27 cellular contexts compared by ENCODE assay signal in the genomic region with DNA sequence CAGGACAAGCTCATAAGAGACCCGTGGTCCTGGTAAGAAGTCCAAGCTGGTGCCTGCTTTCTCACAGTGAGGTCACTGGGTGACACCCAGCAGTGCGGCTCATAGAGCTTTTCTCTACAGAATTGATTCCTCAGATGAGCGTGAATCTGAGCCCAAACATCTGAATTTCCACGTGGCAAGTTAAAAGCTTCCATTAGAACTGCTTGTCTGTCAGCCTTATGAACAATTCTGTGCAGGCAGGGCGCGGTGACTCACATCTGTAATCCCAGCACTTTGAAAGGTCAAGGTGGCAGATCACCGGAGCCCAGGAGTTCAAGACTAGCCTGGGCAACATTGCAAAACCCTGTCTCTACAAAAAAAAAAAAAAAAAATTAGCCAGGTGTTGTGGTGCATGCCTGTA.
DNase-seq lines count a peak whose midpoint lies in the region; ATAC-seq, FAIRE-seq and TF ChIP-seq lines count a peak whose summit lies in the region.
"Had no signal": no experiment of that assay in that cellular context is flagged by ENCODE, and none has a peak within 500 bp of the region (broad histone marks: within the 10 kb centered on the region; RNA-seq: fewer than 3 reads in every experiment).

No MANE protein-coding gene starts in this region.

- H3K27me3 Mint-ChIP-seq in MCF 10A (ENCODE audit: insufficient read depth, unreplicated experiment): no peaks in the 10 kb centered on the region
- H3K27me3 Mint-ChIP-seq in effector memory CD8-positive, alpha-beta T cell: peaks cover 12 to 57% of the 10 kb centered on the region in 2 donors

- H3K4me1 ChIP-seq in HepG2 (ENCODE audit: insufficient read depth, low read length): peaks cover 23% of the 10 kb centered on the region
- peaks cover 0 to 20% (median 9%) of the 10 kb centered on the region in 4 donors for H3K4me1 ChIP-seq in right lobe of liver
- H3K4me1 ChIP-seq in smooth muscle cell (ENCODE audit: low read depth): peaks cover 12% of the 10 kb centered on the region
- H3K4me1 ChIP-seq: gastrocnemius medialis, left ventricle myocardium inferior, tibial nerve had no signal

- TF ChIP-seq CTCF in HepG2 (CRISPR knock-in tag; IDR thresholded peaks at IDR 0.05) (no peak), right lobe of liver (IDR thresholded peaks at IDR 0.05) (no peak), MCF 10A (IDR thresholded peaks at IDR 0.05; ENCODE audit: unreplicated experiment) (no peak), foreskin fibroblast (IDR thresholded peaks at IDR 0.05; ENCODE audit: low read depth, low read length) (no peak), smooth muscle cell (IDR thresholded peaks at IDR 0.05; ENCODE audit: borderline replicate concordance, insufficient read depth, poor library complexity, severe bottlenecking) (no peak)

- intact Hi-C loops in HepG2 (cut with micrococcal nuclease; ENCODE audit: unreplicated experiment): no loop called here
- intact Hi-C loops in right lobe of liver (cut with DNase I): no loop called here
- intact Hi-C loops in MCF 10A (cut with micrococcal nuclease): loop anchor here (5.0 kb wide), 1 partner anchor 115 kb away; the partner anchor contains the start of gene ABHD17C

- BruUV-seq in HepG2 (replicated peaks; lab: Mats Ljungman, UMichigan) (no TSS peak), MCF 10A (replicated peaks; lab: Mats Ljungman, UMichigan) (no TSS peak)

- in situ Hi-C loops in HepG2 (cut with HindIII; ENCODE audit: extremely low pct_ligation_motif_present, low pct_unique_long_range_greater_than_20kb): no loop called here

- H3F3A ChIP-seq in smooth muscle cell (ENCODE audit: low read depth): no peaks in the 10 kb centered on the region

- peaks cover 49% of the 10 kb centered on the region for H3K4me1 Mint-ChIP-seq in MCF 10A (ENCODE audit: insufficient read depth, unreplicated experiment)
- no peaks in the 10 kb centered on the region for H3K4me1 Mint-ChIP-seq in effector memory CD8-positive, alpha-beta T cell (ENCODE audit: low read depth in 2 of 2)
- H3K4me1 Mint-ChIP-seq: activated CD4-positive, alpha-beta T cell treated with anti-CD3 and anti-CD28 coated beads, Interleukin-2, amount 10 ng/mL, durations not matched to agents 7 days and 5 days had no signal

- H3K36me3 ChIP-seq in HepG2 (replicated peaks in 1 of 2; ENCODE audit: control insufficient read depth in 1 of 2, insufficient read depth in 2 of 2, low read length in 2 of 2) (no peaks in the 10 kb centered on the region), right lobe of liver (no peaks in the 10 kb centered on the region), smooth muscle cell (ENCODE audit: low read depth) (no peaks in the 10 kb centered on the region)
- H3K36me3 ChIP-seq: gastrocnemius medialis, left ventricle myocardium inferior, neutrophil had no signal

- TF ChIP-seq POLR2A in HepG2 (IDR thresholded peaks at IDR 0.05; ENCODE audit: insufficient read depth in 1 of 2, low read depth in 2 of 2, low read length in 2 of 2) (no peak), right lobe of liver (IDR thresholded peaks at IDR 0.05) (no peak)

- no peak overlapping the region for H3K9ac ChIP-seq in HepG2 (ENCODE audit: insufficient read depth, low read depth, low read length)
- H3K9ac ChIP-seq in smooth muscle cell (ENCODE audit: low read depth): no peak overlapping the region

- POLR2A ChIA-PET in HepG2 (lab: Yijun Ruan, JAX): interaction anchor here (1.3 kb wide), 1 partner anchor 14 kb away, joined by 4 read pairs; no protein-coding TSS in a partner anchor
- POLR2A ChIA-PET in MCF 10A (lab: Yijun Ruan, JAX): interaction anchor here (0.6 to 4.1 kb wide), 10 partner anchors 11 to 1639 kb away, joined by 3 to 62 read pairs (median 5); partner anchors contain the start of gene ABHD17C

- H3K9me3 Mint-ChIP-seq in MCF 10A (ENCODE audit: unreplicated experiment): no peaks in the 10 kb centered on the region
- H3K9me3 Mint-ChIP-seq in effector memory CD8-positive, alpha-beta T cell: no peaks in the 10 kb centered on the region
- H3K9me3 Mint-ChIP-seq: activated CD4-positive, alpha-beta T cell treated with anti-CD3 and anti-CD28 coated beads, Interleukin-2, amount 10 ng/mL, durations not matched to agents 7 days and 5 days; activated T-cell treated with anti-CD3 and anti-CD28 coated beads, Interleukin-2, amount 50 U/mL, for 72 hours; WTC11 had no signal

- H3K4me3 Mint-ChIP-seq in MCF 10A (ENCODE audit: unreplicated experiment): no peak overlapping the region
- no peak overlapping the region for H3K4me3 Mint-ChIP-seq in effector memory CD8-positive, alpha-beta T cell
- H3K4me3 Mint-ChIP-seq: activated CD4-positive, alpha-beta T cell treated with anti-CD3 and anti-CD28 coated beads, Interleukin-2, amount 10 ng/mL, durations not matched to agents 7 days and 5 days; activated T-cell treated with anti-CD3 and anti-CD28 coated beads, Interleukin-2, amount 50 U/mL, for 72 hours; WTC11 had no signal

- TF ChIP-seq EP300 in HepG2 (IDR thresholded peaks at IDR 0.05; ENCODE audit: low read depth in 2 of 2, low read length in 2 of 2): no peak
- TF ChIP-seq EP300 in HepG2 (CRISPR knock-in tag; IDR thresholded peaks at IDR 0.05; ENCODE audit: borderline replicate concordance): no peak

- peak overlapping the region; percentile 91 for H3K27ac Mint-ChIP-seq in MCF 10A (ENCODE audit: low read depth, unreplicated experiment)
- H3K27ac Mint-ChIP-seq in effector memory CD8-positive, alpha-beta T cell: no peak overlapping the region
- H3K27ac Mint-ChIP-seq: activated CD4-positive, alpha-beta T cell treated with anti-CD3 and anti-CD28 coated beads, Interleukin-2, amount 10 ng/mL, durations not matched to agents 7 days and 5 days; activated T-cell treated with anti-CD3 and anti-CD28 coated beads, Interleukin-2, amount 50 U/mL, for 72 hours; WTC11 had no signal

- H4K20me1 ChIP-seq in HepG2 (ENCODE audit: insufficient read depth, low read length) (no peaks in the 10 kb centered on the region), smooth muscle cell (ENCODE audit: low read depth) (no peaks in the 10 kb centered on the region)

- H3K36me3 Mint-ChIP-seq in MCF 10A (ENCODE audit: insufficient read depth, unreplicated experiment): no peaks in the 10 kb centered on the region
- no peaks in the 10 kb centered on the region for H3K36me3 Mint-ChIP-seq in effector memory CD8-positive, alpha-beta T cell (ENCODE audit: insufficient read depth)
- H3K36me3 Mint-ChIP-seq: WTC11 had no signal

- 10% methylated on average over 3 of the region's 7 CpGs for WGBS in HepG2 (ENCODE audit: low lambda C conversion rate)
- WGBS in right lobe of liver (ENCODE audit: insufficient coverage, low coverage, low lambda C conversion rate, missing lambda C conversion rate): 86% methylated on average over 6 of the region's 7 CpGs
- 63% methylated on average over 7 of the region's 7 CpGs for WGBS in smooth muscle cell (ENCODE audit: low lambda C conversion rate)

- TF ChIP-seq RAD21 in HepG2 (CRISPR knock-in tag; IDR thresholded peaks at IDR 0.05): no peak

- H3K9me3 ChIP-seq in HepG2 (ENCODE audit: low read length) (no peaks in the 10 kb centered on the region), right lobe of liver (no peaks in the 10 kb centered on the region), smooth muscle cell (replicated peaks; ENCODE audit: low read depth) (no peaks in the 10 kb centered on the region)
- H3K9me3 ChIP-seq: body of pancreas, gastrocnemius medialis, left ventricle myocardium inferior, neutrophil, tibial nerve had no signal

- H3K27ac ChIP-seq in HepG2 (ENCODE audit: extremely low read length, insufficient read depth, low read length) (no peak overlapping the region), right lobe of liver (no peak overlapping the region), smooth muscle cell (ENCODE audit: low read depth) (peak overlapping the region; percentile 65)
- H3K27ac ChIP-seq: body of pancreas, gastrocnemius medialis, hepatocyte, left ventricle myocardium inferior, neutrophil, tibial nerve had no signal

- H3K79me2 ChIP-seq in HepG2 (ENCODE audit: insufficient read depth, low read length): no peaks in the 10 kb centered on the region
- no peaks in the 10 kb centered on the region for H3K79me2 ChIP-seq in smooth muscle cell (ENCODE audit: low read depth)
- H3K79me2 ChIP-seq: hepatocyte had no signal

- no peak overlapping the region for H3K4me3 ChIP-seq in HepG2 (replicated peaks in 1 of 3; ENCODE audit: insufficient read depth in 1 of 3, low read depth in 2 of 3, low read length in 3 of 3)
- H3K4me3 ChIP-seq in right lobe of liver: no peak overlapping the region
- no peak overlapping the region for H3K4me3 ChIP-seq in foreskin fibroblast (ENCODE audit: low read depth in 1 of 2, low read length in 2 of 2)
- no peak overlapping the region for H3K4me3 ChIP-seq in smooth muscle cell
- H3K4me3 ChIP-seq: body of pancreas, gastrocnemius medialis, hepatocyte, left ventricle myocardium inferior, skin epidermis, tibial nerve had no signal

- peak; percentile 27 for DNase-seq in HepG2 (ENCODE audit: low spot score)
- no peak for DNase-seq in right lobe of liver
- DNase-seq in MCF 10A (ENCODE audit: unreplicated experiment): peak; percentile 78
- DNase-seq in foreskin fibroblast: peak; percentile 22 to 44
- DNase-seq in smooth muscle cell (lab: John Stamatoyannopoulos, UW; ENCODE audit: unreplicated experiment): no peak
- no peak for DNase-seq in NK-92 treated with Interleukin-12 subunit alpha and Interleukin-12 subunit beta, amount 100 ng/mL, for 24 hours (lab: John Stamatoyannopoulos, UW)
- no peak for DNase-seq in effector memory CD8-positive, alpha-beta T cell
- DNase-seq in GM19238 (ENCODE audit: insufficient read length, low spot score): no peak
- DNase-seq: 8988T; activated CD4-positive, alpha-beta T cell treated with anti-CD3 and anti-CD28 coated beads, Interleukin-2, amount 10 ng/mL, durations not matched to agents 7 days and 5 days; activated naive CD4-positive, alpha-beta T cell; activated T-cell treated with anti-CD3 and anti-CD28 coated beads, Interleukin-2, amount 50 U/mL, for 72 hours; body of pancreas; gastrocnemius medialis; KG1; left ventricle myocardium inferior; NCI-H1436; NCI-H2107; SHP77; stimulated activated CD4-positive, alpha-beta T cell treated with anti-CD3 and anti-CD28 coated beads, Interleukin-2, amount 100 ng/mL, for 24 hours; T-helper 9 cell had no signal

- H3K4me2 ChIP-seq in HepG2 (ENCODE audit: low read depth, low read length): no peak overlapping the region
- no peak overlapping the region for H3K4me2 ChIP-seq in smooth muscle cell
- H3K4me2 ChIP-seq: hepatocyte had no signal

- H2AFZ ChIP-seq in HepG2 (ENCODE audit: low read length) (no peak overlapping the region), smooth muscle cell (ENCODE audit: low read depth) (no peak overlapping the region)
- H2AFZ ChIP-seq: hepatocyte had no signal

- no peak for FAIRE-seq in HepG2 (lab: Jason Lieb, UNC)
- FAIRE-seq: HTR-8/SVneo had no signal

- ATAC-seq in HepG2 (no peak), right lobe of liver (no peak)
- no peak for ATAC-seq in effector memory CD8-positive, alpha-beta T cell (replicated peaks)
- ATAC-seq: activated T-cell treated with anti-CD3 and anti-CD28 coated beads, Interleukin-2, amount 50 U/mL, for 72 hours; body of pancreas; gastrocnemius medialis; WTC11 had no signal

- H3K27me3 ChIP-seq in HepG2 (ENCODE audit: control insufficient read depth in 1 of 2, insufficient read depth in 2 of 2, low read length in 2 of 2) (peaks cover 3 to 4% of the 10 kb centered on the region in 2 experiments; a peak in 3 of 5 replicates), right lobe of liver (no peaks in the 10 kb centered on the region), smooth muscle cell (ENCODE audit: low read depth) (no peaks in the 10 kb centered on the region)
- H3K27me3 ChIP-seq: body of pancreas, gastrocnemius medialis, hepatocyte, neutrophil, tibial nerve had no signal

- CTCF ChIA-PET in HepG2 (lab: Yijun Ruan, JAX; ENCODE audit: low intra/inter-chr PET ratio, low total read pairs) (no interaction called here), MCF 10A (lab: Yijun Ruan, JAX) (interaction anchor here (0.6 to 6.2 kb wide), 8 partner anchors 11 to 197 kb away, joined by 3 to 79 read pairs (median 5); partner anchors contain the start of gene CEMIP)

Comparison
In these comparisons a context has a peak if more than half of its experiments do, and no peak if none do; other contexts are left out.
1. DNase-seq: peak in HepG2 (single experiment), MCF 10A (single experiment) and foreskin fibroblast (2 of 2); none in right lobe of liver (0 of 3), smooth muscle cell (single experiment), NK-92 treated with Interleukin-12 subunit alpha and Interleukin-12 subunit beta, amount 100 ng/mL, for 24 hours (single experiment), effector memory CD8-positive, alpha-beta T cell (0 of 3) and GM19238 (single experiment).